Comparison of ENCODE assay signal across 30 cellular contexts in genomic region chr16:88580371-88580770, GRCh38. TPM values are rescaled to one million over a fixed set of nuclear protein-coding genes. Genes with fewer than 3 reads are reported as not detected.
"Had no signal": no experiment of that assay in that cellular context is flagged by ENCODE, and none has a peak within 500 bp of the region (broad histone marks: within the 10 kb centered on the region; RNA-seq: fewer than 3 reads in every experiment).

No MANE protein-coding gene starts in this region.

- H3K27me3 Mint-ChIP-seq: naive B cell; progenitor cell of endocrine pancreas; stimulated activated naive B cell treated with anti-CD40 and anti-IgM and Interleukin-4, amounts not matched to agents 10 μg/mL and 1 μg/mL and 100 μg/mL, for 72 hours had no signal

- H3K4me1 Mint-ChIP-seq: nephron had no signal

- H3K4me3 ChIP-seq: coronary artery, dorsolateral prefrontal cortex, heart left ventricle, lung, pancreas, spleen, stomach, thoracic aorta, transverse colon, uterus had no signal

- H3K9me3 Mint-ChIP-seq: naive B cell; nephron; stimulated activated naive B cell treated with anti-CD40 and anti-IgM and Interleukin-4, amounts not matched to agents 10 μg/mL and 1 μg/mL and 100 μg/mL, for 72 hours had no signal

- H3K27ac Mint-ChIP-seq: nephron; progenitor cell of endocrine pancreas; stimulated activated naive B cell treated with anti-CD40 and anti-IgM and Interleukin-4, amounts not matched to agents 10 μg/mL and 1 μg/mL and 100 μg/mL, for 72 hours had no signal

- H3K9me3 ChIP-seq: heart left ventricle, pancreas, spleen, stomach, thoracic aorta, transverse colon, uterus had no signal

- H3K4me1 ChIP-seq: pancreas, transverse colon, uterus had no signal

- H3K27ac ChIP-seq: coronary artery, dorsolateral prefrontal cortex, heart left ventricle, pancreas, spleen, stomach, thoracic aorta, transverse colon, uterus had no signal

- ATAC-seq: left colon; left ventricle myocardium superior; pancreas; sciatic nerve; stimulated activated naive B cell treated with anti-CD40 and anti-IgM and Interleukin-4, amounts not matched to agents 10 μg/mL and 1 μg/mL and 100 μg/mL, for 72 hours had no signal

- DNase-seq: effector CD8-positive, alpha-beta T cell; hippocampal formation; left colon; left ventricle myocardium superior; mesendoderm; naive B cell; occipital lobe; pancreas; spleen; stimulated activated CD4-positive, alpha-beta T cell treated with anti-CD3 and anti-CD28 coated beads, Interleukin-15, amount 100 ng/mL, for 24 hours; stimulated activated CD4-positive, alpha-beta T cell treated with anti-CD3 and anti-CD28 coated beads, Interleukin-1b, Interleukin-23, amount 100 ng/mL, for 48 hours; stimulated activated CD4-positive, alpha-beta T cell treated with anti-CD3 and anti-CD28 coated beads, Interleukin-4, amount 100 ng/mL, for 24 hours; stimulated activated naive B cell treated with anti-CD40 and anti-IgM and Interleukin-4, amounts not matched to agents 10 μg/mL and 1 μg/mL and 100 μg/mL, for 72 hours; stomach; substantia nigra; transverse colon; uterus had no signal

- H3K36me3 ChIP-seq: uterus had no signal

- H3K4me3 Mint-ChIP-seq: naive B cell; nephron; stimulated activated naive B cell treated with anti-CD40 and anti-IgM and Interleukin-4, amounts not matched to agents 10 μg/mL and 1 μg/mL and 100 μg/mL, for 72 hours had no signal

- H3K27me3 ChIP-seq: dorsolateral prefrontal cortex, heart left ventricle, pancreas, spleen, stomach, transverse colon, uterus had no signal

RNA-seq across cellular contexts. Expression of gene IL17C, which starts 58.0 kb away (rescaled TPM):
- total RNA-seq: esophagus mucosa, fibroblast of lung, frontal cortex, glomerular endothelial cell, heart left ventricle, left colon, left ventricle myocardium superior, lung, occipital lobe, pancreas, sciatic nerve, skeletal muscle tissue, transverse colon, uterus had no signal
